ENCODE assay signal across 1 cellular context in the genomic region with DNA sequence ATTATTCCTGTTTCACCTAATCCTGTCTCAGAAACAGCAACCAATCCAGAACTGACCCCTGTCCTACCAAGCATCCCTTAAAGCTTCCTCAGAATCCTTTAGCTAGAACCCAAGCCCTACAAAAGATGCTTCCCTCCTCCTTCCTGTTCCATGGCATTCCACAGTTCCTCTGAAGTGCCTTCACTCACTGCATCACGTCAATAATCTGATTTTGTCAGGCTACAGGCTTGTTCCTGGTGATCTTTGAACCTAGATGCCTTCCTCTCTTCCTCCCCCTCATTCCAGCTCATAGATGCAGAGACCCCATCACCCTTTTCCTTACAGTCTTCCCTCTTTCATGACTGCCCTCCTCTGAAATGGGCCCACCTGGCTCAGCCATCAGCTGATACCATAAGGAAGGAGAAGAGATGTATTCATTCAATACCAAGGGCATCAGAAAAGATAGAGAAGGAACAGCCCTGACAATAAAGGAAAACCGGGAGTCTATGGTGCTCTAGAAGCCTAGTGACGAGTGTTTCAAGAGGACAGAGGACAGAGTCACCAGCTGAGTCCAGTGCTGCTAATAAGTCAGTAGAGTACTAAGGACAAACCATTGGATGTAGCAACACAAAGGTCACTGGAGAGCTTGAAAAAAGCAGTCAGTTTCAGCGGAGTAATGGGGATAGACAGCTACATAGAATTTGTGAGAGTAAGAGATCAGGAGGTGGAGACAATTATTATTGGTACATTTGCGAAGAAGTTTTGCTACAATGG.
TF ChIP-seq lines count a peak whose summit lies in the region.

No MANE protein-coding gene starts in this region.

TF ChIP-seq in K562, 482 proteins besides CTCF, POLR2A, EP300 and RAD21:
- no peak for TF ChIP-seq RBM22 (IDR thresholded peaks at IDR 0.05; ENCODE audit: low read depth, low read length, poor library complexity, severe bottlenecking)
- TF ChIP-seq SP1 (CRISPR knock-in tag; IDR thresholded peaks at IDR 0.05): 0 out of 2 replicates have a peak, but pooled peaks have one; percentile 21
- TF ChIP-seq SMARCE1 (IDR thresholded peaks at IDR 0.05): no peak
